In genomic region chr15:69451951-69452701, GRCh38 we compare ENCODE assay signal across 1 cellular context.
A peak's percentile ranks its signal among the peaks of the same experiment; 100 is the strongest.
TF ChIP-seq lines count a peak whose summit lies in the region.

No MANE protein-coding gene starts in this region.

TF ChIP-seq in K562, 482 proteins besides CTCF, POLR2A, EP300 and RAD21 (continued from another document):
- TF ChIP-seq AFF4 (CRISPR knock-in tag; IDR thresholded peaks at IDR 0.05) = no peak
- peak in 1 of 2 experiments; percentile 16; a peak in 1 of 4 replicates for TF ChIP-seq RCOR1 (IDR thresholded peaks at IDR 0.05; ENCODE audit: borderline replicate concordance in 1 of 2, low read depth in 2 of 2, low read length in 2 of 2)
- TF ChIP-seq FOSL1 (tag; conservative IDR thresholded peaks at IDR 0.05) = 0 out of 2 replicates have a peak, but pooled peaks have one; percentile 10
- TF ChIP-seq VEZF1 (CRISPR knock-in tag; IDR thresholded peaks at IDR 0.05) = no peak
